Comparison of ENCODE assay signal across 15 cellular contexts in genomic region chr1:203768158-203768725, GRCh38. TPM values are rescaled to one million over a fixed set of nuclear protein-coding genes. Genes with fewer than 3 reads are reported as not detected.
DNase-seq lines count a peak whose midpoint lies in the region; ATAC-seq, FAIRE-seq and TF ChIP-seq lines count a peak whose summit lies in the region.
"Had no signal": no experiment of that assay in that cellular context is flagged by ENCODE, and none has a peak within 500 bp of the region (broad histone marks: within the 10 kb centered on the region; RNA-seq: fewer than 3 reads in every experiment).

No MANE protein-coding gene starts in this region.

- DNase-seq in A673 (ENCODE audit: low spot score) (no peak), GM06990 (ENCODE audit: extremely low read depth, insufficient read length) (no peak), memory B cell (ENCODE audit: low spot score in 2 of 2) (no peak), DMS79 (lab: John Stamatoyannopoulos, UW) (no peak), GM12892 (ENCODE audit: insufficient read length) (no peak)
- DNase-seq in activated naive CD4-positive, alpha-beta T cell treated with anti-CD3 and anti-CD28 coated beads, Interleukin-2, amount 50 U/mL, for 72 hours (ENCODE audit: low spot score in 2 of 2), result no peak
- DNase-seq in activated CD4-positive, CD25-positive, alpha-beta regulatory T cell (lab: John Stamatoyannopoulos, UW), result no peak
- DNase-seq: activated CD8-positive, alpha-beta memory T cell treated with anti-CD3 and anti-CD28 coated beads, Interleukin-2, amount 50 U/mL, for 4 hours; AML-193; brain microvascular endothelial cell; hypothalamus; stimulated activated CD4-positive, alpha-beta T cell treated with anti-CD3 and anti-CD28 coated beads, Interleukin-4, amount 100 ng/mL, for 1 hour; stomach had no signal

- H3K36me3 Mint-ChIP-seq in activated naive CD4-positive, alpha-beta T cell treated with anti-CD3 and anti-CD28 coated beads, Interleukin-2, amount 50 U/mL, for 72 hours, result peaks cover 23 to 44% of the 10 kb centered on the region in 2 donors
- H3K36me3 Mint-ChIP-seq in memory B cell, result peaks cover 32% of the 10 kb centered on the region

- TF ChIP-seq POLR2A in GM12892 (IDR thresholded peaks at IDR 0.05; ENCODE audit: low read depth, low read length), result no peak

- H3K4me1 Mint-ChIP-seq in memory B cell, result peaks cover 41% of the 10 kb centered on the region

- TF ChIP-seq CTCF in A673 (conservative IDR thresholded peaks at IDR 0.05; ENCODE audit: low read depth, low read length), result no peak
- no peak for TF ChIP-seq CTCF in GM06990 (IDR thresholded peaks at IDR 0.05; ENCODE audit: insufficient read depth, low read length, poor library complexity, severe bottlenecking)

- CTCF ChIA-PET in A673 (lab: Charles Lee), result no interaction called here

- no peaks in the 10 kb centered on the region for H3K9me3 Mint-ChIP-seq in activated naive CD4-positive, alpha-beta T cell treated with anti-CD3 and anti-CD28 coated beads, Interleukin-2, amount 50 U/mL, for 72 hours
- H3K9me3 Mint-ChIP-seq in memory B cell, result no peaks in the 10 kb centered on the region

- H3K27ac ChIP-seq in A673 (ENCODE audit: low read depth, low read length, poor library complexity, severe bottlenecking), result peak overlapping the region; percentile 96
- H3K27ac ChIP-seq: brain microvascular endothelial cell had no signal

- no TSS peak for BruUV-seq in A673 (replicated peaks; lab: Mats Ljungman, UMichigan)

- peak overlapping the region; percentile 27 to 86 for H3K27ac Mint-ChIP-seq in activated naive CD4-positive, alpha-beta T cell treated with anti-CD3 and anti-CD28 coated beads, Interleukin-2, amount 50 U/mL, for 72 hours
- H3K27ac Mint-ChIP-seq in memory B cell, result peak overlapping the region; percentile 67

- POLR2A ChIA-PET in A673 (lab: Charles Lee; ENCODE audit: low non-redundant PET), result no interaction called here

- H3K27me3 ChIP-seq in A673 (replicated peaks; ENCODE audit: insufficient read depth, low read depth, low read length, poor library complexity), result no peaks in the 10 kb centered on the region
- no peaks in the 10 kb centered on the region for H3K27me3 ChIP-seq in GM06990 (replicated peaks; ENCODE audit: control insufficient read depth, insufficient read depth, low read length)
- H3K27me3 ChIP-seq: brain microvascular endothelial cell, stomach had no signal

- no peaks in the 10 kb centered on the region for H3K9me3 ChIP-seq in A673 (ENCODE audit: low read depth, low read length, poor library complexity, severe bottlenecking)
- H3K9me3 ChIP-seq: stomach had no signal

- H3K27me3 Mint-ChIP-seq in memory B cell, result no peaks in the 10 kb centered on the region

- H3K4me1 ChIP-seq in A673 (ENCODE audit: insufficient read depth, low read length, poor library complexity, severe bottlenecking), result peaks cover 16% of the 10 kb centered on the region

- H3K4me3 Mint-ChIP-seq in memory B cell, result peak overlapping the region; percentile 45

- no peaks in the 10 kb centered on the region for H3K36me3 ChIP-seq in A673 (ENCODE audit: insufficient read depth, low read length, poor library complexity, severe bottlenecking)
- H3K36me3 ChIP-seq in GM06990 (ENCODE audit: control insufficient read depth, insufficient read depth, low read length), result peaks cover 14% of the 10 kb centered on the region
- H3K36me3 ChIP-seq: brain microvascular endothelial cell, stomach had no signal

- intact Hi-C loops in A673 (cut with micrococcal nuclease; ENCODE audit: unreplicated experiment), result no loop called here

- H3K4me3 ChIP-seq in A673 (ENCODE audit: low read depth, low read length, poor library complexity, severe bottlenecking) (no peak overlapping the region), GM06990 (replicated peaks; ENCODE audit: low read depth, low read length) (peak overlapping the region; percentile 22; the same call in 1 of the 2 replicates)
- H3K4me3 ChIP-seq: stomach had no signal

- FAIRE-seq in GM12892 (lab: Jason Lieb, UNC), result no peak

- ATAC-seq in activated naive CD4-positive, alpha-beta T cell treated with anti-CD3 and anti-CD28 coated beads, Interleukin-2, amount 50 U/mL, for 72 hours, result no peak
- ATAC-seq in memory B cell (ENCODE audit: low read depth) (no peak), GM21423 (IDR thresholded peaks at IDR 0.05; ENCODE audit: unreplicated experiment) (no peak)

RNA-seq across cellular contexts. Expression of gene LAX1, which starts 3.3 kb away (rescaled TPM):
- 0.26 and 0.43 TPM in 2 replicates for total RNA-seq in A673 (2021)
- total RNA-seq in activated naive CD4-positive, alpha-beta T cell treated with anti-CD3 and anti-CD28 coated beads, Interleukin-2, amount 50 U/mL, for 72 hours, result 10 to 100 TPM; 12.3 to 20.4 TPM
- 5.2 TPM for polyA plus RNA-seq in GM12892 (2012; ENCODE audit: missing spikeins)
- total RNA-seq: lung microvascular endothelial cell had no signal

RNA-seq across cellular contexts. Expression of gene ZBED6, which starts 27.2 kb away (rescaled TPM):
- 28.5 and 29.6 TPM in 2 replicates for total RNA-seq in A673 (2021)
- 10 to 100 TPM; 28.4 to 47.7 TPM for total RNA-seq in activated naive CD4-positive, alpha-beta T cell treated with anti-CD3 and anti-CD28 coated beads, Interleukin-2, amount 50 U/mL, for 72 hours
- polyA plus RNA-seq in GM12892 (2012; ENCODE audit: missing spikeins), result 5.1 TPM

RNA-seq across cellular contexts. Expression of gene ZC3H11A, which starts 27.2 kb away (rescaled TPM):
- total RNA-seq in A673 (2021), result 95.3 and 103 TPM in 2 replicates
- 100 to 1,000 TPM in 1 of 2 donors, 10 to 100 TPM in 1; 95.4 to 161 TPM for total RNA-seq in activated naive CD4-positive, alpha-beta T cell treated with anti-CD3 and anti-CD28 coated beads, Interleukin-2, amount 50 U/mL, for 72 hours
- polyA plus RNA-seq in GM12892 (2012; ENCODE audit: missing spikeins), result 56.9 TPM
